ENCODE assay signal across 2 cellular contexts in genomic region chr5:139787257-139787567, GRCh38.
TF ChIP-seq lines count a peak whose summit lies in the region.

No MANE protein-coding gene starts in this region.

TF ChIP-seq in SK-N-SH treated with all-trans-retinoic acid at 6 μM for 48 hours, 23 proteins besides CTCF, POLR2A, EP300 and RAD21 (continued from another document):
- TF ChIP-seq, protein P1, sequence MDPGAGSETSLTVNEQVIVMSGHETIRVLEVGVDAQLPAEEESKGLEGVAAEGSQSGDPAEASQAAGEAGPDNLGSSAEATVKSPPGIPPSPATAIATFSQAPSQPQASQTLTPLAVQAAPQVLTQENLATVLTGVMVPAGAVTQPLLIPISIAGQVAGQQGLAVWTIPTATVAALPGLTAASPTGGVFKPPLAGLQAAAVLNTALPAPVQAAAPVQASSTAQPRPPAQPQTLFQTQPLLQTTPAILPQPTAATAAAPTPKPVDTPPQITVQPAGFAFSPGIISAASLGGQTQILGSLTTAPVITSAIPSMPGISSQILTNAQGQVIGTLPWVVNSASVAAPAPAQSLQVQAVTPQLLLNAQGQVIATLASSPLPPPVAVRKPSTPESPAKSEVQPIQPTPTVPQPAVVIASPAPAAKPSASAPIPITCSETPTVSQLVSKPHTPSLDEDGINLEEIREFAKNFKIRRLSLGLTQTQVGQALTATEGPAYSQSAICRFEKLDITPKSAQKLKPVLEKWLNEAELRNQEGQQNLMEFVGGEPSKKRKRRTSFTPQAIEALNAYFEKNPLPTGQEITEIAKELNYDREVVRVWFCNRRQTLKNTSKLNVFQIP (CRISPR knock-in tag; IDR thresholded peaks at IDR 0.05; ENCODE audit: borderline replicate concordance, low read depth), result no peak
- no peak for TF ChIP-seq SNAI2 (CRISPR knock-in tag; IDR thresholded peaks at IDR 0.05)
- no peak for TF ChIP-seq RARB (CRISPR knock-in tag; IDR thresholded peaks at IDR 0.05)
- TF ChIP-seq ARNTL (CRISPR knock-in tag; IDR thresholded peaks at IDR 0.05; ENCODE audit: borderline replicate concordance, low read depth), result no peak
- no peak for TF ChIP-seq ZNF70 (CRISPR knock-in tag; IDR thresholded peaks at IDR 0.05)
- TF ChIP-seq GLIS3 (CRISPR knock-in tag; IDR thresholded peaks at IDR 0.05), result no peak
- TF ChIP-seq CREB5 (CRISPR knock-in tag; IDR thresholded peaks at IDR 0.05; ENCODE audit: low read depth), result no peak
- no peak for TF ChIP-seq ZNF8 (CRISPR knock-in tag; IDR thresholded peaks at IDR 0.05)
- TF ChIP-seq ESRRG (CRISPR knock-in tag; IDR thresholded peaks at IDR 0.05), result no peak
- TF ChIP-seq BACH2 (CRISPR knock-in tag; IDR thresholded peaks at IDR 0.05; ENCODE audit: borderline replicate concordance), result no peak
- TF ChIP-seq TOX (CRISPR knock-in tag; IDR thresholded peaks at IDR 0.05; ENCODE audit: borderline replicate concordance), result no peak
- TF ChIP-seq ZFP30 (CRISPR knock-in tag; IDR thresholded peaks at IDR 0.05), result no peak

TF ChIP-seq in HepG2, 621 proteins besides CTCF, POLR2A, EP300 and RAD21:
- TF ChIP-seq ZNF646 (CRISPR knock-in tag; IDR thresholded peaks at IDR 0.05) (peak; percentile 47; the same call in 1 of the 2 replicates), POLR2G (IDR thresholded peaks at IDR 0.05; ENCODE audit: low read depth, low read length) (no peak)
TF ChIP-seq in HepG2: peak in this region for 1.
